In genomic region chr7:103154042-103154441, GRCh38 we compare ENCODE assay signal across 1 cellular context.
TF ChIP-seq lines count a peak whose summit lies in the region.

No MANE protein-coding gene starts in this region.

TF ChIP-seq in HepG2, 621 proteins besides CTCF, POLR2A, EP300 and RAD21 (continued from another document):
- no peak for TF ChIP-seq SUZ12 (IDR thresholded peaks at IDR 0.05; ENCODE audit: low read depth, low read length)
- TF ChIP-seq FOXA1 (IDR thresholded peaks at IDR 0.05), result no peak
- TF ChIP-seq FOXA1 (CRISPR knock-in tag; IDR thresholded peaks at IDR 0.05), result peak; percentile 37; the same call in 1 of the 2 replicates
- TF ChIP-seq NR2F6 (IDR thresholded peaks at IDR 0.05), result no peak
- TF ChIP-seq NR2F6 (CRISPR knock-in tag; IDR thresholded peaks at IDR 0.05), result peak; percentile 26; the same call in 1 of the 2 replicates
- TF ChIP-seq FOXA3 (CRISPR knock-in tag; IDR thresholded peaks at IDR 0.05), result 0 out of 2 replicates have a peak, but pooled peaks have one; percentile 21
